Comparison of ENCODE assay signal across 1 cellular context in the genomic region with DNA sequence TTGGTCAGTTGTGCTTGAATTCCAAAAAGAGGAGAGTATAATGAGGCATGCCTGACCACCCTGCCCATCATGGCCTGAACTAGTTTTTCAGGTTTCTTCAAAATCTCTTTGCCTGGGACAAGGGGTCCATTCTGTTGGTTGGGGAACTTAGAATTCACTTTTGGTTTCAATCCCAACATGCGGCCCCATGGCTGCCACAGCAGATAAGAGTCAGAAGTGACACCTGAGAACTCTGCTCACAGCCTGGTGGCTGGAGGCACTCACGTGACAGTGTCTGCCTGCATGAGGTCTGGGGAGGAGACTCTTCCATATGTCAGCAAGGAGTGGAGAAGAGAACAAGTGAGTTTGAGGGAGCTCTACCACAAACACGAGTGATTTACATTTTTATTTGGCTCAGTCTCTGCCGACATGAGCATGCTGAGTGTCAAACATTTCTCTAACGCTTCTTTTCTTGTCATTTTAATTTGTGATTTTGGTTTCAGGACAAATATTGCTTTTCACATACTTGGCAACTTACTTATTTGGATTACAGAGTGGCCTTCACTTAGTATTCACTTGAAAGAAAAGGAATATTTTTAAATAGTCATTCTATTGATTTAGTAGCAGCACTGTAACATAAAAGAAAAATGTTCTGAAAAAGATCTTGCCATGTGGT.
TF ChIP-seq lines count a peak whose summit lies in the region.

No MANE protein-coding gene starts in this region.

TF ChIP-seq in GM12878, 131 proteins besides CTCF, POLR2A, EP300 and RAD21:
- no peak for TF ChIP-seq TARDBP (IDR thresholded peaks at IDR 0.05; ENCODE audit: borderline replicate concordance)
- TF ChIP-seq BHLHE40 (IDR thresholded peaks at IDR 0.05; ENCODE audit: borderline replicate concordance in 1 of 2, low read depth in 2 of 2, low read length in 1 of 2) = peak in 1 of 2 experiments; percentile 63; a peak in 2 of 4 replicates
- peak; percentile 38; the same call in 1 of the 2 replicates for TF ChIP-seq RAD51 (IDR thresholded peaks at IDR 0.05)
- TF ChIP-seq BMI1 (IDR thresholded peaks at IDR 0.05; ENCODE audit: borderline replicate concordance) = no peak
- TF ChIP-seq FOXK2 (IDR thresholded peaks at IDR 0.05) = no peak
- no peak for TF ChIP-seq RCOR1 (conservative IDR thresholded peaks at IDR 0.05; ENCODE audit: low read depth, low read length)
- TF ChIP-seq, protein P1, sequence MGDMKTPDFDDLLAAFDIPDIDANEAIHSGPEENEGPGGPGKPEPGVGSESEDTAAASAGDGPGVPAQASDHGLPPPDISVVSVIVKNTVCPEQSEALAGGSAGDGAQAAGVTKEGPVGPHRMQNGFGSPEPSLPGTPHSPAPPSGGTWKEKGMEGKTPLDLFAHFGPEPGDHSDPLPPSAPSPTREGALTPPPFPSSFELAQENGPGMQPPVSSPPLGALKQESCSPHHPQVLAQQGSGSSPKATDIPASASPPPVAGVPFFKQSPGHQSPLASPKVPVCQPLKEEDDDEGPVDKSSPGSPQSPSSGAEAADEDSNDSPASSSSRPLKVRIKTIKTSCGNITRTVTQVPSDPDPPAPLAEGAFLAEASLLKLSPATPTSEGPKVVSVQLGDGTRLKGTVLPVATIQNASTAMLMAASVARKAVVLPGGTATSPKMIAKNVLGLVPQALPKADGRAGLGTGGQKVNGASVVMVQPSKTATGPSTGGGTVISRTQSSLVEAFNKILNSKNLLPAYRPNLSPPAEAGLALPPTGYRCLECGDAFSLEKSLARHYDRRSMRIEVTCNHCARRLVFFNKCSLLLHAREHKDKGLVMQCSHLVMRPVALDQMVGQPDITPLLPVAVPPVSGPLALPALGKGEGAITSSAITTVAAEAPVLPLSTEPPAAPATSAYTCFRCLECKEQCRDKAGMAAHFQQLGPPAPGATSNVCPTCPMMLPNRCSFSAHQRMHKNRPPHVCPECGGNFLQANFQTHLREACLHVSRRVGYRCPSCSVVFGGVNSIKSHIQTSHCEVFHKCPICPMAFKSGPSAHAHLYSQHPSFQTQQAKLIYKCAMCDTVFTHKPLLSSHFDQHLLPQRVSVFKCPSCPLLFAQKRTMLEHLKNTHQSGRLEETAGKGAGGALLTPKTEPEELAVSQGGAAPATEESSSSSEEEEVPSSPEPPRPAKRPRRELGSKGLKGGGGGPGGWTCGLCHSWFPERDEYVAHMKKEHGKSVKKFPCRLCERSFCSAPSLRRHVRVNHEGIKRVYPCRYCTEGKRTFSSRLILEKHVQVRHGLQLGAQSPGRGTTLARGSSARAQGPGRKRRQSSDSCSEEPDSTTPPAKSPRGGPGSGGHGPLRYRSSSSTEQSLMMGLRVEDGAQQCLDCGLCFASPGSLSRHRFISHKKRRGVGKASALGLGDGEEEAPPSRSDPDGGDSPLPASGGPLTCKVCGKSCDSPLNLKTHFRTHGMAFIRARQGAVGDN (IDR thresholded peaks at IDR 0.05) = peak; percentile 38; the same call in 1 of the 2 replicates
